ENCODE assay signal across 22 cellular contexts in genomic region chr9:97910273-97910844, GRCh38. TPM values are rescaled to one million over a fixed set of nuclear protein-coding genes. Genes with fewer than 3 reads are reported as not detected.
DNase-seq lines count a peak whose midpoint lies in the region; ATAC-seq, FAIRE-seq and TF ChIP-seq lines count a peak whose summit lies in the region.
"Had no signal": no experiment of that assay in that cellular context is flagged by ENCODE, and none has a peak within 500 bp of the region (broad histone marks: within the 10 kb centered on the region; RNA-seq: fewer than 3 reads in every experiment).

No MANE protein-coding gene starts in this region.

- peaks cover 7% of the 10 kb centered on the region for H3K36me3 ChIP-seq in breast epithelium

- no peaks in the 10 kb centered on the region for H3K9me3 ChIP-seq in breast epithelium

- POLR2A ChIA-PET in MCF 10A (lab: Yijun Ruan, JAX) = interaction anchor here (1.1 to 2.9 kb wide), 4 partner anchors 11 to 206 kb away, joined by 4 to 31 read pairs (median 5); partner anchors contain the start of genes ANP32B and TRMO

- in situ Hi-C loops in G401 (cut with HindIII; ENCODE audit: low sequenced_read_pairs) = no loop called here

- H3K4me3 Mint-ChIP-seq in MCF 10A (ENCODE audit: unreplicated experiment) = no peak overlapping the region
- no peak overlapping the region for H3K4me3 Mint-ChIP-seq in activated T-helper 1 cell treated with anti-CD3 and anti-CD28 coated beads, Interleukin-12 subunit alpha, Interleukin-12 subunit beta, Interleukin-2, Interleukin-4 antibody, amounts not matched to agents 30 ng/mL and 10 ng/mL and 1 ng/mL, durations not matched to agents 14 hours and 24 hours and 36 hours

- H3K36me3 Mint-ChIP-seq in MCF 10A (ENCODE audit: insufficient read depth, unreplicated experiment) = peaks cover 79% of the 10 kb centered on the region
- peaks cover 48% of the 10 kb centered on the region for H3K36me3 Mint-ChIP-seq in activated T-helper 1 cell treated with anti-CD3 and anti-CD28 coated beads, Interleukin-12 subunit alpha, Interleukin-12 subunit beta, Interleukin-2, Interleukin-4 antibody, amounts not matched to agents 30 ng/mL and 10 ng/mL and 1 ng/mL, durations not matched to agents 14 hours and 24 hours and 36 hours (ENCODE audit: low read depth)

- DNase-seq in MCF 10A (ENCODE audit: unreplicated experiment) = no peak
- DNase-seq in breast epithelium (ENCODE audit: low spot score in 2 of 2) = no peak
- DNase-seq in activated T-helper 1 cell treated with anti-CD3 and anti-CD28 coated beads, Interleukin-12 subunit alpha, Interleukin-12 subunit beta, Interleukin-2, Interleukin-4 antibody, amounts not matched to agents 30 ng/mL and 10 ng/mL and 1 ng/mL, durations not matched to agents 14 hours and 24 hours and 36 hours (ENCODE audit: low spot score) = no peak
- DNase-seq in foreskin keratinocyte = peak; percentile 88 to 95
- DNase-seq in midbrain (lab: John Stamatoyannopoulos, UW) = no peak
- no peak for DNase-seq in G401 (ENCODE audit: low spot score)
- DNase-seq in H54 (ENCODE audit: insufficient read length, low spot score) = no peak
- DNase-seq: DMS 273 treated with DMSO at 0.1 percent for 48 hours; GOT3; islet precursor cell; KG1; NCI-H1105 treated with DMSO at 0.1 percent for 48 hours; NCI-H748 treated with DMSO at 0.1 percent for 48 hours; occipital lobe; PC-9; stimulated activated CD4-positive, alpha-beta T cell treated with anti-CD3 and anti-CD28 coated beads, Interleukin-2, amount 100 ng/mL, for 24 hours had no signal

- TF ChIP-seq CTCF in MCF 10A (IDR thresholded peaks at IDR 0.05; ENCODE audit: unreplicated experiment) = no peak
- no peak for TF ChIP-seq CTCF in breast epithelium (IDR thresholded peaks at IDR 0.05)
- TF ChIP-seq CTCF in foreskin keratinocyte (conservative IDR thresholded peaks at IDR 0.05) = peak; percentile 49

- CTCF ChIA-PET in MCF 10A (lab: Yijun Ruan, JAX) = interaction anchor here (0.6 to 3.6 kb wide), 5 partner anchors 9 to 204 kb away, joined by 4 to 26 read pairs (median 7); partner anchors contain the start of gene TRMO

- H3K4me3 ChIP-seq in breast epithelium = no peak overlapping the region
- H3K4me3 ChIP-seq: PC-9, SK-N-MC had no signal

- peak; percentile 98 for ATAC-seq in foreskin keratinocyte
- no peak for ATAC-seq in SK-N-SH treated with all-trans-retinoic acid at 6 μM for 48 hours
- ATAC-seq: sciatic nerve had no signal

- H3K9me3 Mint-ChIP-seq in MCF 10A (ENCODE audit: unreplicated experiment) = no peaks in the 10 kb centered on the region
- H3K9me3 Mint-ChIP-seq in activated T-helper 1 cell treated with anti-CD3 and anti-CD28 coated beads, Interleukin-12 subunit alpha, Interleukin-12 subunit beta, Interleukin-2, Interleukin-4 antibody, amounts not matched to agents 30 ng/mL and 10 ng/mL and 1 ng/mL, durations not matched to agents 14 hours and 24 hours and 36 hours = no peaks in the 10 kb centered on the region

- intact Hi-C loops in MCF 10A (cut with micrococcal nuclease) (no loop called here), breast epithelium (cut with DNase I; ENCODE audit: low total_unique reads) (no loop called here)
- intact Hi-C loops in activated T-helper 1 cell treated with anti-CD3 and anti-CD28 coated beads, Interleukin-12 subunit alpha, Interleukin-12 subunit beta, Interleukin-2, Interleukin-4 antibody, amounts not matched to agents 30 ng/mL and 10 ng/mL and 1 ng/mL, durations not matched to agents 14 hours and 24 hours and 36 hours (cut with micrococcal nuclease) = no loop called here

- BruUV-seq in MCF 10A (replicated peaks; lab: Mats Ljungman, UMichigan) = no TSS peak

- no peaks in the 10 kb centered on the region for H3K27me3 ChIP-seq in breast epithelium
- H3K27me3 ChIP-seq in foreskin keratinocyte = no peaks in the 10 kb centered on the region

- TF ChIP-seq POLR2A in breast epithelium (IDR thresholded peaks at IDR 0.05) (no peak), H54 (IDR thresholded peaks at IDR 0.05; ENCODE audit: low read depth, low read length) (no peak)

- H3K4me1 Mint-ChIP-seq in MCF 10A (ENCODE audit: insufficient read depth, unreplicated experiment) = peaks cover 20% of the 10 kb centered on the region
- H3K4me1 Mint-ChIP-seq in activated T-helper 1 cell treated with anti-CD3 and anti-CD28 coated beads, Interleukin-12 subunit alpha, Interleukin-12 subunit beta, Interleukin-2, Interleukin-4 antibody, amounts not matched to agents 30 ng/mL and 10 ng/mL and 1 ng/mL, durations not matched to agents 14 hours and 24 hours and 36 hours (ENCODE audit: low read depth) = peaks cover 43% of the 10 kb centered on the region

- no peak for FAIRE-seq in H54 (lab: Jason Lieb, UNC)

- H3K27ac ChIP-seq in breast epithelium = no peak overlapping the region
- H3K27ac ChIP-seq in foreskin keratinocyte = no peak overlapping the region
- H3K27ac ChIP-seq: HL-60, PC-9, SK-N-MC had no signal

- peak overlapping the region; percentile 21 for H3K27ac Mint-ChIP-seq in MCF 10A (ENCODE audit: low read depth, unreplicated experiment)
- H3K27ac Mint-ChIP-seq in activated T-helper 1 cell treated with anti-CD3 and anti-CD28 coated beads, Interleukin-12 subunit alpha, Interleukin-12 subunit beta, Interleukin-2, Interleukin-4 antibody, amounts not matched to agents 30 ng/mL and 10 ng/mL and 1 ng/mL, durations not matched to agents 14 hours and 24 hours and 36 hours = peak overlapping the region; percentile 53

- no peaks in the 10 kb centered on the region for H3K4me1 ChIP-seq in breast epithelium
- H3K4me1 ChIP-seq in foreskin keratinocyte = peaks cover 12% of the 10 kb centered on the region

- no peaks in the 10 kb centered on the region for H3K27me3 Mint-ChIP-seq in MCF 10A (ENCODE audit: insufficient read depth, unreplicated experiment)
- H3K27me3 Mint-ChIP-seq in activated T-helper 1 cell treated with anti-CD3 and anti-CD28 coated beads, Interleukin-12 subunit alpha, Interleukin-12 subunit beta, Interleukin-2, Interleukin-4 antibody, amounts not matched to agents 30 ng/mL and 10 ng/mL and 1 ng/mL, durations not matched to agents 14 hours and 24 hours and 36 hours (ENCODE audit: insufficient read depth) = no peaks in the 10 kb centered on the region

TF ChIP-seq in SK-N-SH treated with all-trans-retinoic acid at 6 μM for 48 hours, 23 proteins besides CTCF, POLR2A, EP300 and RAD21 (continues in another document):
- no peak for TF ChIP-seq ARNTL (CRISPR knock-in tag; IDR thresholded peaks at IDR 0.05; ENCODE audit: borderline replicate concordance, low read depth)
- TF ChIP-seq ZNF565 (CRISPR knock-in tag; conservative IDR thresholded peaks at IDR 0.05; ENCODE audit: low read depth) = no peak
- TF ChIP-seq ZFP3 (CRISPR knock-in tag; IDR thresholded peaks at IDR 0.05) = no peak
- TF ChIP-seq ZNF70 (CRISPR knock-in tag; IDR thresholded peaks at IDR 0.05) = no peak
- TF ChIP-seq TOX (CRISPR knock-in tag; IDR thresholded peaks at IDR 0.05; ENCODE audit: borderline replicate concordance) = no peak
- TF ChIP-seq ISL1 (CRISPR knock-in tag; IDR thresholded peaks at IDR 0.05) = no peak
- TF ChIP-seq POU6F1 (CRISPR knock-in tag; IDR thresholded peaks at IDR 0.05; ENCODE audit: borderline replicate concordance, low read depth) = no peak
- TF ChIP-seq ESRRG (CRISPR knock-in tag; IDR thresholded peaks at IDR 0.05) = no peak

RNA-seq across cellular contexts. Expression of gene TRMO, which starts 11.9 kb away (rescaled TPM):
- 10.0 and 10.3 TPM in 2 replicates for total RNA-seq in MCF 10A (2022)
- total RNA-seq in breast epithelium = 10 to 100 TPM; 29.8 to 46.8 (median 35.4) TPM
- 13.1 and 14.5 TPM in 2 replicates for total RNA-seq in activated T-helper 1 cell treated with anti-CD3 and anti-CD28 coated beads, Interleukin-12 subunit alpha, Interleukin-12 subunit beta, Interleukin-2, Interleukin-4 antibody, amounts not matched to agents 30 ng/mL and 10 ng/mL and 1 ng/mL, durations not matched to agents 14 hours and 24 hours and 36 hours
- total RNA-seq in foreskin keratinocyte = 10.3 and 11.4 TPM in 2 replicates
- 6.2 and 7.9 TPM in 2 replicates for polyA plus RNA-seq in foreskin keratinocyte
- 15.1 and 15.6 TPM in 2 replicates for total RNA-seq in G401 (2014; rRNA removed; shearing (Covaris generic))

RNA-seq across cellular contexts. Expression of gene HEMGN, which starts 27.6 kb away (rescaled TPM):
- total RNA-seq in MCF 10A (2022) = not detected in 2 replicates
- total RNA-seq in breast epithelium = not detected
- 0.24 and 0.31 TPM in 2 replicates for total RNA-seq in activated T-helper 1 cell treated with anti-CD3 and anti-CD28 coated beads, Interleukin-12 subunit alpha, Interleukin-12 subunit beta, Interleukin-2, Interleukin-4 antibody, amounts not matched to agents 30 ng/mL and 10 ng/mL and 1 ng/mL, durations not matched to agents 14 hours and 24 hours and 36 hours
- not detected in 2 replicates for total RNA-seq in foreskin keratinocyte
- polyA plus RNA-seq in foreskin keratinocyte = not detected in 2 replicates
- not detected in 2 replicates for total RNA-seq in G401 (2014; rRNA removed; shearing (Covaris generic))
- total RNA-seq: epithelial cell of proximal tubule, PC-9 had no signal

RNA-seq across cellular contexts. Expression of gene FOXE1, which starts 57.3 kb away (rescaled TPM):
- total RNA-seq in MCF 10A (2022) (not detected in 2 replicates), breast epithelium (not detected), foreskin keratinocyte (0.17 and 0.32 TPM in 2 replicates)
- 0.05 TPM in 1 of 2 replicates, not detected in the other for total RNA-seq in activated T-helper 1 cell treated with anti-CD3 and anti-CD28 coated beads, Interleukin-12 subunit alpha, Interleukin-12 subunit beta, Interleukin-2, Interleukin-4 antibody, amounts not matched to agents 30 ng/mL and 10 ng/mL and 1 ng/mL, durations not matched to agents 14 hours and 24 hours and 36 hours
- 0.09 and 0.30 TPM in 2 replicates for polyA plus RNA-seq in foreskin keratinocyte
- total RNA-seq in G401 (2014; rRNA removed; shearing (Covaris generic)) = not detected in 2 replicates
- total RNA-seq: occipital lobe, sciatic nerve, temporal lobe had no signal

Comparison
In these comparisons a context has a peak if more than half of its experiments do, and no peak if none do; other contexts are left out.
1. DNase-seq: peak in foreskin keratinocyte (2 of 2); none in MCF 10A (single experiment), breast epithelium (0 of 2), activated T-helper 1 cell treated with anti-CD3 and anti-CD28 coated beads, Interleukin-12 subunit alpha, Interleukin-12 subunit beta, Interleukin-2, Interleukin-4 antibody, amounts not matched to agents 30 ng/mL and 10 ng/mL and 1 ng/mL, durations not matched to agents 14 hours and 24 hours and 36 hours (single experiment), midbrain (single experiment), G401 (single experiment) and H54 (single experiment).